ENCODE assay signal across 28 cellular contexts in the genomic region with DNA sequence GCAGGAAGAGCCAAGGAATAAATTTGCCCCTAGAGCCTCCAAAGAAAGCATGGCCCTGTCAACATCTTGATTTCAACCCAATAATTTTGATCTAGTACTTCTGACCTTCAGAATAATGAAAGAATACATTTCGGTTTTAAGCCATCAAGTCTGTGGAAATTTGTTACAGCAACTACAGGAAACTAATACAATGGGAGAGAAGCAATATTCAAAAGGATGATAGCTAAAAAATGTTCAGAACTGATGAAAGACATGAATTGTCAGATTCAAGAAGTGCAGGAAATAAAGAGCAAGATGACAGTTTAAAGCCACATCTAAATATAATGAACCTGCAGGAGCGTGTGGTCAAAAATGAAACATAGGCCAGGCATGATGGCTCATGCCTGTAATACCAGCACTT.
"Had no signal": no experiment of that assay in that cellular context is flagged by ENCODE, and none has a peak within 500 bp of the region (broad histone marks: within the 10 kb centered on the region; RNA-seq: fewer than 3 reads in every experiment).

No MANE protein-coding gene starts in this region.

- DNase-seq: natural killer cell; occipital lobe; ovary; posterior cingulate gyrus; psoas muscle; right cardiac atrium; spleen; stimulated activated CD4-positive, alpha-beta T cell treated with anti-CD3 and anti-CD28 coated beads, Interleukin-12 subunit alpha, Interleukin-12 subunit beta, amount 100 ng/mL, for 4 hours; stimulated activated CD4-positive, alpha-beta T cell treated with anti-CD3 and anti-CD28 coated beads, Interleukin-1b, Interleukin-23, amount 100 ng/mL, for 48 hours; stimulated activated CD4-positive, alpha-beta T cell treated with anti-CD3 and anti-CD28 coated beads, Interleukin-4, amount 100 ng/mL, for 1 hour; stimulated activated CD4-positive, alpha-beta T cell treated with anti-CD3 and anti-CD28 coated beads, Interleukin-4, amount 100 ng/mL, for 4 hours; stimulated activated CD8-positive, alpha-beta memory T cell treated with anti-CD3 and anti-CD28 coated beads, Interleukin-4, amount 100 ng/mL, for 48 hours; stimulated activated naive CD4-positive, alpha-beta T cell; stimulated activated naive CD8-positive, alpha-beta T cell treated with anti-CD3 and anti-CD28 coated beads, Interleukin-15, amount 100 ng/mL, for 72 hours; stimulated activated naive CD8-positive, alpha-beta T cell treated with anti-CD3 and anti-CD28 coated beads, Interleukin-15, Interleukin-2, amounts not matched to agents 100 U/mL and 50 U/mL, for 24 hours; substantia nigra; testis; tibial artery; transverse colon had no signal

- H3K4me3 ChIP-seq: neural progenitor cell, ovary, psoas muscle, skin epidermis, smooth muscle cell, spleen, suprapubic skin, testis, tibial artery, transverse colon, vagina had no signal

- H3K79me2 ChIP-seq: parathyroid adenoma had no signal

- H3K27me3 ChIP-seq: neural progenitor cell, ovary, suprapubic skin, testis, transverse colon, vagina had no signal

- H3K9me3 ChIP-seq: ovary, psoas muscle, suprapubic skin, testis, vagina had no signal

- H3K4me1 ChIP-seq: neural progenitor cell, parathyroid adenoma, psoas muscle, spleen, suprapubic skin, testis, tibial artery, transverse colon, vagina had no signal

- H3K4me2 ChIP-seq: neural progenitor cell, smooth muscle cell had no signal

- ATAC-seq: natural killer cell; psoas muscle; right cardiac atrium; sciatic nerve; stimulated activated memory B cell treated with anti-CD40 and anti-IgM and Interleukin-4, amounts not matched to agents 10 μg/mL and 1 μg/mL and 100 μg/mL, for 72 hours; stimulated activated naive CD8-positive, alpha-beta T cell treated with anti-CD3 and anti-CD28 coated beads, Interleukin-15, amount 100 ng/mL, for 72 hours; stimulated activated naive CD8-positive, alpha-beta T cell treated with anti-CD3 and anti-CD28 coated beads, Interleukin-15, Interleukin-2, amounts not matched to agents 100 U/mL and 50 U/mL, for 24 hours had no signal

- H3K36me3 ChIP-seq: neural progenitor cell, ovary, spleen, suprapubic skin, tibial artery, transverse colon, vagina had no signal

- H2AFZ ChIP-seq: neural progenitor cell, parathyroid adenoma had no signal

- H3K9ac ChIP-seq: neural progenitor cell, parathyroid adenoma had no signal

- H3K27ac ChIP-seq: neural progenitor cell, ovary, parathyroid adenoma, psoas muscle, skin epidermis, spleen, suprapubic skin, testis, tibial artery, transverse colon, vagina had no signal

- FAIRE-seq: urothelium cell line had no signal
